ENCODE assay signal across 20 cellular contexts in genomic region chr11:117606807-117607206, GRCh38.
A peak's percentile ranks its signal among the peaks of the same experiment; 100 is the strongest.
DNase-seq lines count a peak whose midpoint lies in the region; ATAC-seq and TF ChIP-seq lines count a peak whose summit lies in the region.
"Had no signal": no experiment of that assay in that cellular context is flagged by ENCODE, and none has a peak within 500 bp of the region (broad histone marks: within the 10 kb centered on the region; RNA-seq: fewer than 3 reads in every experiment).

No MANE protein-coding gene starts in this region.

- H3K9me3 ChIP-seq in MM.1S (replicated peaks; ENCODE audit: insufficient read depth, low read length), result no peaks in the 10 kb centered on the region
- H3K9me3 ChIP-seq: BLaER1 treated with 17β-estradiol and CSF1 and Interleukin-3, amounts not matched to agents 10 nM and 100 nM; heart left ventricle had no signal

- no peaks in the 10 kb centered on the region for H3K9me3 Mint-ChIP-seq in activated CD4-positive, alpha-beta T cell treated with anti-CD3 and anti-CD28 coated beads for 36 hours (ENCODE audit: low read depth)
- H3K9me3 Mint-ChIP-seq: effector memory CD8-positive, alpha-beta T cell; HFFc6; nephron; WTC11 had no signal

- no peak overlapping the region for H2BK120ac ChIP-seq in mesendoderm (ENCODE audit: low read depth, low read length)

- no peaks in the 10 kb centered on the region for H4K20me1 ChIP-seq in MM.1S (ENCODE audit: insufficient read depth, low read length)

- H3K79me2 ChIP-seq in MM.1S (ENCODE audit: low read length), result no peaks in the 10 kb centered on the region
- H3K79me2 ChIP-seq in mesendoderm (ENCODE audit: control insufficient read depth, insufficient read depth, low read length), result no peaks in the 10 kb centered on the region

- H3K27ac ChIP-seq in MM.1S (ENCODE audit: low read length) (no peak overlapping the region), mesendoderm (ENCODE audit: low read depth, low read length) (no peak overlapping the region)
- H3K27ac ChIP-seq: BLaER1 treated with 17β-estradiol and CSF1 and Interleukin-3, amounts not matched to agents 10 nM and 100 nM; cardiac muscle cell; heart left ventricle had no signal

- no peak overlapping the region for H3K18ac ChIP-seq in mesendoderm (ENCODE audit: low read length)

- no peaks in the 10 kb centered on the region for H3K79me1 ChIP-seq in mesendoderm (ENCODE audit: low read length)

- no peaks in the 10 kb centered on the region for H3F3A ChIP-seq in MM.1S (ENCODE audit: insufficient read depth, low read length)

- H3K4me1 Mint-ChIP-seq in activated CD4-positive, alpha-beta T cell treated with anti-CD3 and anti-CD28 coated beads for 36 hours, result peaks cover 22% of the 10 kb centered on the region

- no peaks in the 10 kb centered on the region for H3K36me3 Mint-ChIP-seq in activated CD4-positive, alpha-beta T cell treated with anti-CD3 and anti-CD28 coated beads for 36 hours (ENCODE audit: low read depth)
- H3K36me3 Mint-ChIP-seq: WTC11 had no signal

- no peak overlapping the region for H2BK5ac ChIP-seq in mesendoderm (ENCODE audit: low read length)

- no peak overlapping the region for H3K4me3 Mint-ChIP-seq in activated CD4-positive, alpha-beta T cell treated with anti-CD3 and anti-CD28 coated beads for 36 hours
- H3K4me3 Mint-ChIP-seq: effector memory CD8-positive, alpha-beta T cell; HFFc6; nephron; WTC11 had no signal

- H3K56ac ChIP-seq in mesendoderm (ENCODE audit: low read length), result peak overlapping the region; percentile 27

- no peak overlapping the region for H2AK5ac ChIP-seq in mesendoderm (ENCODE audit: low read length)

- H3K9ac ChIP-seq in MM.1S (ENCODE audit: low read length), result no peak overlapping the region
- H3K9ac ChIP-seq in mesendoderm (ENCODE audit: low read length), result no peak overlapping the region
- H3K9ac ChIP-seq: BLaER1 treated with 17β-estradiol and CSF1 and Interleukin-3, amounts not matched to agents 10 nM and 100 nM had no signal

- H3K4me3 ChIP-seq in MM.1S (ENCODE audit: low read length) (no peak overlapping the region), mesendoderm (ENCODE audit: low read length) (no peak overlapping the region)
- H3K4me3 ChIP-seq: BLaER1 treated with 17β-estradiol and CSF1 and Interleukin-3, amounts not matched to agents 10 nM and 100 nM; cardiac muscle cell; heart left ventricle had no signal

- no peak overlapping the region for H4K8ac ChIP-seq in mesendoderm (ENCODE audit: low read depth, low read length)

- WGBS in mesendoderm (ENCODE audit: extremely low coverage, insufficient coverage, low lambda C conversion rate), result no CpG with 5 or more reads among the region's 5 CpGs

- peaks cover 4% of the 10 kb centered on the region for H3K27me3 Mint-ChIP-seq in activated CD4-positive, alpha-beta T cell treated with anti-CD3 and anti-CD28 coated beads for 36 hours

- H3K27me3 ChIP-seq in MM.1S (replicated peaks; ENCODE audit: insufficient read depth, low read length) (peaks cover 21% of the 10 kb centered on the region; the same call in 1 of the 2 replicates), mesendoderm (ENCODE audit: insufficient read depth, low read length, poor library complexity) (no peaks in the 10 kb centered on the region)
- H3K27me3 ChIP-seq: BLaER1 treated with 17β-estradiol and CSF1 and Interleukin-3, amounts not matched to agents 10 nM and 100 nM; cardiac muscle cell; heart left ventricle had no signal

- intact Hi-C loops in activated CD4-positive, alpha-beta T cell treated with anti-CD3 and anti-CD28 coated beads for 36 hours (cut with DNase I, micrococcal nuclease), result no loop called here

- no peak overlapping the region for H2AFZ ChIP-seq in MM.1S (ENCODE audit: low read length)

- H3K4ac ChIP-seq in mesendoderm (ENCODE audit: low read depth, low read length), result no peak overlapping the region

- ATAC-seq in activated CD4-positive, alpha-beta T cell treated with anti-CD3 and anti-CD28 coated beads for 36 hours, result peak; percentile 67
- ATAC-seq in GM19035 (IDR thresholded peaks at IDR 0.05; ENCODE audit: unreplicated experiment), result no peak
- ATAC-seq in omental fat pad (ENCODE audit: low FRiP score), result no peak
- ATAC-seq: effector memory CD8-positive, alpha-beta T cell; heart left ventricle; WTC11 had no signal

- no peak overlapping the region for H4K5ac ChIP-seq in mesendoderm (ENCODE audit: low read length)

- CTCF ChIA-PET in activated CD4-positive, alpha-beta T cell treated with anti-CD3 and anti-CD28 coated beads for 36 hours (lab: Charles Lee), result interaction anchor here (0.6 to 0.7 kb wide), 2 partner anchors 15 to 180 kb away, joined by 3 read pairs; no protein-coding TSS in a partner anchor

- TF ChIP-seq CTCF in GM20000 (IDR thresholded peaks at IDR 0.05; ENCODE audit: extremely low read depth, missing control alignments) (no peak), MM.1S (IDR thresholded peaks at IDR 0.05; ENCODE audit: low read length) (no peak), omental fat pad (IDR thresholded peaks at IDR 0.05) (no peak)

- H2BK15ac ChIP-seq in mesendoderm (replicated peaks; ENCODE audit: low read depth), result no peak overlapping the region

- H3K9me2 ChIP-seq in MM.1S (replicated peaks; ENCODE audit: insufficient read depth, low read length), result no peaks in the 10 kb centered on the region

- H3K4me2 ChIP-seq in MM.1S (ENCODE audit: low read depth, low read length) (0 out of 2 replicates have a peak overlapping the region, but pooled peaks have one; percentile 4), mesendoderm (ENCODE audit: low read length) (no peak overlapping the region)

- no peak for DNase-seq in activated CD4-positive, alpha-beta T cell treated with anti-CD3 and anti-CD28 coated beads for 36 hours
- DNase-seq in activated CD4-positive, alpha-beta T cell treated with anti-CD3 and anti-CD28 coated beads, Interleukin-2, amount 50 U/mL, for 1 hour, result no peak
- peak; percentile 51 for DNase-seq in GM20000 (ENCODE audit: low spot score)
- no peak for DNase-seq in MM.1S
- DNase-seq in mesendoderm, result no peak
- no peak for DNase-seq in effector CD4-positive, alpha-beta T cell
- no peak for DNase-seq in omental fat pad (ENCODE audit: low spot score)
- DNase-seq: 8988T; DMS79 treated with DMSO at 0.1 percent for 48 hours; effector memory CD8-positive, alpha-beta T cell; heart left ventricle; HFFc6; mammary epithelial cell; NCI-H1417 treated with DMSO at 0.1 percent for 48 hours; NK-92 treated with Interleukin-12 subunit alpha and Interleukin-12 subunit beta, amount 100 ng/mL, for 24 hours had no signal

- peaks cover 14% of the 10 kb centered on the region for H3K4me1 ChIP-seq in MM.1S (ENCODE audit: low read length)
- peaks cover 4% of the 10 kb centered on the region for H3K4me1 ChIP-seq in mesendoderm (ENCODE audit: control insufficient read depth, low read depth, low read length)
- H3K4me1 ChIP-seq: heart left ventricle had no signal

- no peak overlapping the region for H3K23ac ChIP-seq in mesendoderm (ENCODE audit: low read length)

- no peak overlapping the region for H3K27ac Mint-ChIP-seq in activated CD4-positive, alpha-beta T cell treated with anti-CD3 and anti-CD28 coated beads for 36 hours
- H3K27ac Mint-ChIP-seq: effector memory CD8-positive, alpha-beta T cell; HFFc6; nephron; WTC11 had no signal

- POLR2A ChIA-PET in activated CD4-positive, alpha-beta T cell treated with anti-CD3 and anti-CD28 coated beads for 36 hours (lab: Charles Lee), result no interaction called here

- no peaks in the 10 kb centered on the region for H3K36me3 ChIP-seq in MM.1S (replicated peaks; ENCODE audit: insufficient read depth, low read length)
- H3K36me3 ChIP-seq in mesendoderm (ENCODE audit: control insufficient read depth, insufficient read depth, low read length), result no peaks in the 10 kb centered on the region
- H3K36me3 ChIP-seq: BLaER1 treated with 17β-estradiol and CSF1 and Interleukin-3, amounts not matched to agents 10 nM and 100 nM; cardiac muscle cell; heart left ventricle had no signal
